In genomic region chr10:1737222-1738061, GRCh38 we compare ENCODE assay signal across 8 cellular contexts. TPM values are rescaled to one million over a fixed set of nuclear protein-coding genes. Genes with fewer than 3 reads are reported as not detected.
DNase-seq lines count a peak whose midpoint lies in the region; TF ChIP-seq lines count a peak whose summit lies in the region.

Gene ADARB2, minus strand, starts transcription at chr10:1737525.

- H4K91ac ChIP-seq in H9 (ENCODE audit: insufficient read length, low read depth, low read length) = no peak within 1 kb of the TSS

- H3K27me3 ChIP-seq in H9 (ENCODE audit: insufficient read depth, low read length) (peaks cover 15% of the 10 kb centered on the region), suprapubic skin (peaks cover 76% of the 10 kb centered on the region)

- no peak within 1 kb of the TSS; the same call in 1 of the 2 replicates for H2BK15ac ChIP-seq in H9 (ENCODE audit: low read depth, low read length)

- no peak within 1 kb of the TSS for H2BK12ac ChIP-seq in H9 (ENCODE audit: insufficient read length, low read depth, low read length)

- TF ChIP-seq EP300 in suprapubic skin (IDR thresholded peaks at IDR 0.05) = no peak

- no peak within 1 kb of the TSS for H3K56ac ChIP-seq in H9 (ENCODE audit: insufficient read length, low read depth, low read length)

- H2BK20ac ChIP-seq in H9 (ENCODE audit: low read depth, low read length, poor library complexity, severe bottlenecking) = no peak within 1 kb of the TSS

- peaks cover 5% of the 10 kb centered on the region for H3K4me1 Mint-ChIP-seq in activated CD4-positive, alpha-beta T cell treated with anti-CD3 and anti-CD28 coated beads, Interleukin-2, amount 10 ng/mL, durations not matched to agents 7 days and 5 days
- H3K4me1 Mint-ChIP-seq in H9 = peaks cover 14 to 18% of the 10 kb centered on the region in 2 experiments

- H3T11ph ChIP-seq in H9 (ENCODE audit: low read length) = no peak within 1 kb of the TSS

- no peaks in the 10 kb centered on the region for H3K36me3 Mint-ChIP-seq in activated CD4-positive, alpha-beta T cell treated with anti-CD3 and anti-CD28 coated beads, Interleukin-2, amount 10 ng/mL, durations not matched to agents 7 days and 5 days (ENCODE audit: low read depth)
- no peaks in the 10 kb centered on the region for H3K36me3 Mint-ChIP-seq in H9 (ENCODE audit: insufficient read depth in 1 of 3, low read depth in 3 of 3)

- H3K79me2 ChIP-seq in H9 (ENCODE audit: insufficient read depth, low read length) = no peaks in the 10 kb centered on the region

- H3K27me3 Mint-ChIP-seq in activated CD4-positive, alpha-beta T cell treated with anti-CD3 and anti-CD28 coated beads, Interleukin-2, amount 10 ng/mL, durations not matched to agents 7 days and 5 days = peaks cover 77% of the 10 kb centered on the region
- peaks cover 78% of the 10 kb centered on the region for H3K27me3 Mint-ChIP-seq in H9 (ENCODE audit: low read depth)

- no CpG with 5 or more reads among the region's 50 CpGs for WGBS in H9 (ENCODE audit: extremely low coverage, insufficient read length, low lambda C conversion rate)
- under 1% methylated on average over 32 of the region's 50 CpGs for WGBS in suprapubic skin

- peaks cover 19% of the 10 kb centered on the region for H3K23me2 ChIP-seq in H9 (ENCODE audit: insufficient read length, low read depth, low read length, poor library complexity, severe bottlenecking)

- peak within 1 kb of the TSS; percentile 90 for H2AFZ ChIP-seq in H9 (ENCODE audit: low read length)

- H4K20me1 ChIP-seq in H9 (ENCODE audit: control insufficient read depth, insufficient read depth, insufficient read length) = no peaks in the 10 kb centered on the region

- peak within 1 kb of the TSS; percentile 63 for H3K18ac ChIP-seq in H9 (ENCODE audit: insufficient read length, low read depth, low read length)

- TF ChIP-seq CTCF in H9 (conservative IDR thresholded peaks at IDR 0.05) = no peak
- TF ChIP-seq CTCF in suprapubic skin (IDR thresholded peaks at IDR 0.05) = no peak

- no peak within 1 kb of the TSS for H2AK5ac ChIP-seq in H9 (ENCODE audit: insufficient read length, low read length)

- TF ChIP-seq POLR2A in suprapubic skin (IDR thresholded peaks at IDR 0.05) = no peak

- no peak within 1 kb of the TSS for H2BK5ac ChIP-seq in H9 (ENCODE audit: insufficient read length, low read length)

- no peak within 1 kb of the TSS for H2BK120ac ChIP-seq in H9 (ENCODE audit: low read depth, low read length, poor library complexity, severe bottlenecking)

- no peaks in the 10 kb centered on the region for H3K9me3 ChIP-seq in H9 (ENCODE audit: control insufficient read depth, low read depth, low read length)
- no peaks in the 10 kb centered on the region for H3K9me3 ChIP-seq in suprapubic skin

- no peak within 1 kb of the TSS for H3K9ac ChIP-seq in H9 (ENCODE audit: extremely low read depth, insufficient read length, low read length)

- no peak within 1 kb of the TSS for H4K8ac ChIP-seq in H9 (replicated peaks; ENCODE audit: insufficient read length, low read depth, low read length)

- H3K36me3 ChIP-seq in suprapubic skin = no peaks in the 10 kb centered on the region

- H3K4ac ChIP-seq in H9 (ENCODE audit: low read depth, low read length) = no peak within 1 kb of the TSS

- no peak within 1 kb of the TSS for H3K23ac ChIP-seq in H9 (ENCODE audit: insufficient read length, low read depth, low read length)

- H3K4me3 ChIP-seq in suprapubic skin = peak within 1 kb of the TSS; percentile 34

- peak within 1 kb of the TSS; percentile 89 for H3K4me2 ChIP-seq in H9 (ENCODE audit: insufficient read depth, insufficient read length, low read length)

- no peaks in the 10 kb centered on the region for H3K9me3 Mint-ChIP-seq in activated CD4-positive, alpha-beta T cell treated with anti-CD3 and anti-CD28 coated beads, Interleukin-2, amount 10 ng/mL, durations not matched to agents 7 days and 5 days
- H3K9me3 Mint-ChIP-seq in H9 = no peaks in the 10 kb centered on the region

- no peak within 1 kb of the TSS for H3K27ac Mint-ChIP-seq in activated CD4-positive, alpha-beta T cell treated with anti-CD3 and anti-CD28 coated beads, Interleukin-2, amount 10 ng/mL, durations not matched to agents 7 days and 5 days
- H3K27ac Mint-ChIP-seq in H9 = no peak within 1 kb of the TSS

- H3K4me1 ChIP-seq in H9 (ENCODE audit: insufficient read depth, low read length) (no peaks in the 10 kb centered on the region), suprapubic skin (peaks cover 16% of the 10 kb centered on the region)

- H3K79me1 ChIP-seq in H9 (ENCODE audit: insufficient read depth, low read depth, low read length, poor library complexity, severe bottlenecking) = no peaks in the 10 kb centered on the region

- H3K4me3 Mint-ChIP-seq in activated CD4-positive, alpha-beta T cell treated with anti-CD3 and anti-CD28 coated beads, Interleukin-2, amount 10 ng/mL, durations not matched to agents 7 days and 5 days = no peak within 1 kb of the TSS
- peak within 1 kb of the TSS; percentile 71 to 87 for H3K4me3 Mint-ChIP-seq in H9

- POLR2A ChIA-PET in activated CD4-positive, alpha-beta T cell treated with anti-CD3 and anti-CD28 coated beads, Interleukin-2, amount 10 ng/mL, durations not matched to agents 7 days and 5 days (lab: Charles Lee) = no interaction called here

- peak within 1 kb of the TSS; percentile 74 for H3K14ac ChIP-seq in H9 (ENCODE audit: insufficient read depth, low read length)

- H4K5ac ChIP-seq in H9 (ENCODE audit: insufficient read length, low read depth, low read length) = no peak within 1 kb of the TSS

- H3K27ac ChIP-seq in H9 (ENCODE audit: insufficient read length, low read depth, low read length) (no peak within 1 kb of the TSS), suprapubic skin (no peak within 1 kb of the TSS)

- peak; percentile 32 for DNase-seq in activated CD4-positive, alpha-beta T cell treated with anti-CD3 and anti-CD28 coated beads for 48 hours
- no peak for DNase-seq in activated CD4-positive, alpha-beta T cell treated with anti-CD3 and anti-CD28 coated beads, Interleukin-2, amount 10 ng/mL, durations not matched to agents 7 days and 5 days
- peak; percentile 94 for DNase-seq in H9
- DNase-seq in NCI-H1694 treated with DMSO at 0.1 percent for 48 hours (lab: John Stamatoyannopoulos, UW) = peak; percentile 88
- DNase-seq in amygdala (lab: John Stamatoyannopoulos, UW) = peak in 53 of 56 donors; percentile 14 to 89 (median 65)
- DNase-seq in left kidney (ENCODE audit: low read depth, low spot score) = peak; percentile 94
- peak in 1 of 2 donors; percentile 80 for DNase-seq in suprapubic skin (ENCODE audit: low spot score in 2 of 2)
- DNase-seq in mesenteric fat pad (ENCODE audit: low spot score) = no peak

- CTCF ChIA-PET in activated CD4-positive, alpha-beta T cell treated with anti-CD3 and anti-CD28 coated beads, Interleukin-2, amount 10 ng/mL, durations not matched to agents 7 days and 5 days (lab: Charles Lee) = interaction anchor here (1.7 kb wide), 1 partner anchor 16 kb away, joined by 6 read pairs; no protein-coding TSS in a partner anchor

RNA-seq across cellular contexts. Expression of gene ADARB2, which starts in this region (rescaled TPM):
- under 1 TPM; 0.17 to 0.30 TPM for total RNA-seq in activated CD4-positive, alpha-beta T cell treated with anti-CD3 and anti-CD28 coated beads, Interleukin-2, amount 10 ng/mL, durations not matched to agents 7 days and 5 days
- total RNA-seq in H9 (2021) (0.87 and 1.0 TPM in 2 replicates), suprapubic skin (1 to 10 TPM in 2 of 4 donors, under 1 TPM in 2; 0.32 to 1.6 (median 0.80) TPM), mesenteric fat pad (0.06 TPM)

Comparison
In these comparisons a context has a peak if more than half of its experiments do, and no peak if none do; other contexts are left out.
1. DNase-seq: peak in activated CD4-positive, alpha-beta T cell treated with anti-CD3 and anti-CD28 coated beads for 48 hours (single experiment), H9 (single experiment), NCI-H1694 treated with DMSO at 0.1 percent for 48 hours (single experiment), amygdala (53 of 56) and left kidney (single experiment); none in activated CD4-positive, alpha-beta T cell treated with anti-CD3 and anti-CD28 coated beads, Interleukin-2, amount 10 ng/mL, durations not matched to agents 7 days and 5 days (single experiment) and mesenteric fat pad (single experiment).